In the genomic region with DNA sequence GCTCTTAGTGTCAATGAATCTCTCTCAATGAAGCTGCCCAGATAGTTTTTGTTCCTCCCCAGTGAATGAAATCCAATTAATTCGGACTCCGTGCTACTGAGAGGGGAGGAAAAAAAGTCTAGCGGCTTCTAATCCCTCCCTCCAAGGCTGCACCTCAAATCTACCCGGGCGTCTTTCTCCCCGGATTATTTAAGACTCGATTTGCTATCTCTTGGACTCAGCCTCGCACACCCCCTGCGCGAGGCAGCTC, we compare ENCODE assay signal across 1 cellular context.
TF ChIP-seq lines count a peak whose summit lies in the region.

No MANE protein-coding gene starts in this region.

TF ChIP-seq in HepG2, 621 proteins besides CTCF, POLR2A, EP300 and RAD21 (continued from another document):
- TF ChIP-seq, protein P1, sequence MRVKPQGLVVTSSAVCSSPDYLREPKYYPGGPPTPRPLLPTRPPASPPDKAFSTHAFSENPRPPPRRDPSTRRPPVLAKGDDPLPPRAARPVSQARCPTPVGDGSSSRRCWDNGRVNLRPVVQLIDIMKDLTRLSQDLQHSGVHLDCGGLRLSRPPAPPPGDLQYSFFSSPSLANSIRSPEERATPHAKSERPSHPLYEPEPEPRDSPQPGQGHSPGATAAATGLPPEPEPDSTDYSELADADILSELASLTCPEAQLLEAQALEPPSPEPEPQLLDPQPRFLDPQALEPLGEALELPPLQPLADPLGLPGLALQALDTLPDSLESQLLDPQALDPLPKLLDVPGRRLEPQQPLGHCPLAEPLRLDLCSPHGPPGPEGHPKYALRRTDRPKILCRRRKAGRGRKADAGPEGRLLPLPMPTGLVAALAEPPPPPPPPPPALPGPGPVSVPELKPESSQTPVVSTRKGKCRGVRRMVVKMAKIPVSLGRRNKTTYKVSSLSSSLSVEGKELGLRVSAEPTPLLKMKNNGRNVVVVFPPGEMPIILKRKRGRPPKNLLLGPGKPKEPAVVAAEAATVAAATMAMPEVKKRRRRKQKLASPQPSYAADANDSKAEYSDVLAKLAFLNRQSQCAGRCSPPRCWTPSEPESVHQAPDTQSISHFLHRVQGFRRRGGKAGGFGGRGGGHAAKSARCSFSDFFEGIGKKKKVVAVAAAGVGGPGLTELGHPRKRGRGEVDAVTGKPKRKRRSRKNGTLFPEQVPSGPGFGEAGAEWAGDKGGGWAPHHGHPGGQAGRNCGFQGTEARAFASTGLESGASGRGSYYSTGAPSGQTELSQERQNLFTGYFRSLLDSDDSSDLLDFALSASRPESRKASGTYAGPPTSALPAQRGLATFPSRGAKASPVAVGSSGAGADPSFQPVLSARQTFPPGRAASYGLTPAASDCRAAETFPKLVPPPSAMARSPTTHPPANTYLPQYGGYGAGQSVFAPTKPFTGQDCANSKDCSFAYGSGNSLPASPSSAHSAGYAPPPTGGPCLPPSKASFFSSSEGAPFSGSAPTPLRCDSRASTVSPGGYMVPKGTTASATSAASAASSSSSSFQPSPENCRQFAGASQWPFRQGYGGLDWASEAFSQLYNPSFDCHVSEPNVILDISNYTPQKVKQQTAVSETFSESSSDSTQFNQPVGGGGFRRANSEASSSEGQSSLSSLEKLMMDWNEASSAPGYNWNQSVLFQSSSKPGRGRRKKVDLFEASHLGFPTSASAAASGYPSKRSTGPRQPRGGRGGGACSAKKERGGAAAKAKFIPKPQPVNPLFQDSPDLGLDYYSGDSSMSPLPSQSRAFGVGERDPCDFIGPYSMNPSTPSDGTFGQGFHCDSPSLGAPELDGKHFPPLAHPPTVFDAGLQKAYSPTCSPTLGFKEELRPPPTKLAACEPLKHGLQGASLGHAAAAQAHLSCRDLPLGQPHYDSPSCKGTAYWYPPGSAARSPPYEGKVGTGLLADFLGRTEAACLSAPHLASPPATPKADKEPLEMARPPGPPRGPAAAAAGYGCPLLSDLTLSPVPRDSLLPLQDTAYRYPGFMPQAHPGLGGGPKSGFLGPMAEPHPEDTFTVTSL (CRISPR knock-in tag; IDR thresholded peaks at IDR 0.05; ENCODE audit: borderline replicate concordance): no peak
- TF ChIP-seq ZNF547 (CRISPR knock-in tag; IDR thresholded peaks at IDR 0.05) (no peak), MTF1 (CRISPR knock-in tag; IDR thresholded peaks at IDR 0.05) (0 out of 2 replicates have a peak, but pooled peaks have one; percentile 5), ZNF432 (CRISPR knock-in tag; IDR thresholded peaks at IDR 0.05; ENCODE audit: borderline replicate concordance) (no peak), ZNF20 (CRISPR knock-in tag; IDR thresholded peaks at IDR 0.05) (no peak), SRSF1 (optimal IDR thresholded peaks at IDR 0.05; ENCODE audit: low read depth, low read length) (no peak), POGZ (CRISPR knock-in tag; IDR thresholded peaks at IDR 0.05) (no peak), REPIN1 (CRISPR knock-in tag; IDR thresholded peaks at IDR 0.05; ENCODE audit: borderline replicate concordance, low read depth) (no peak), ZNF782 (CRISPR knock-in tag; IDR thresholded peaks at IDR 0.05; ENCODE audit: borderline replicate concordance) (no peak), ZBTB7B (CRISPR knock-in tag; IDR thresholded peaks at IDR 0.05) (no peak), POLR2AphosphoS5 (IDR thresholded peaks at IDR 0.05; ENCODE audit: low read depth, low read length) (peak; percentile 96), ZFAT (CRISPR knock-in tag; conservative IDR thresholded peaks at IDR 0.05) (no peak), SIN3A (IDR thresholded peaks at IDR 0.05; ENCODE audit: borderline replicate concordance, low read depth, low read length) (peak; percentile 95; the same call in 1 of the 2 replicates), IKZF4 (CRISPR knock-in tag; IDR thresholded peaks at IDR 0.05; ENCODE audit: borderline replicate concordance, low read depth, not compliant biosample characterization) (no peak), NFKBIZ (CRISPR knock-in tag; IDR thresholded peaks at IDR 0.05) (no peak), ZNF569 (CRISPR knock-in tag; IDR thresholded peaks at IDR 0.05; ENCODE audit: borderline replicate concordance) (no peak)
- TF ChIP-seq, protein P2, sequence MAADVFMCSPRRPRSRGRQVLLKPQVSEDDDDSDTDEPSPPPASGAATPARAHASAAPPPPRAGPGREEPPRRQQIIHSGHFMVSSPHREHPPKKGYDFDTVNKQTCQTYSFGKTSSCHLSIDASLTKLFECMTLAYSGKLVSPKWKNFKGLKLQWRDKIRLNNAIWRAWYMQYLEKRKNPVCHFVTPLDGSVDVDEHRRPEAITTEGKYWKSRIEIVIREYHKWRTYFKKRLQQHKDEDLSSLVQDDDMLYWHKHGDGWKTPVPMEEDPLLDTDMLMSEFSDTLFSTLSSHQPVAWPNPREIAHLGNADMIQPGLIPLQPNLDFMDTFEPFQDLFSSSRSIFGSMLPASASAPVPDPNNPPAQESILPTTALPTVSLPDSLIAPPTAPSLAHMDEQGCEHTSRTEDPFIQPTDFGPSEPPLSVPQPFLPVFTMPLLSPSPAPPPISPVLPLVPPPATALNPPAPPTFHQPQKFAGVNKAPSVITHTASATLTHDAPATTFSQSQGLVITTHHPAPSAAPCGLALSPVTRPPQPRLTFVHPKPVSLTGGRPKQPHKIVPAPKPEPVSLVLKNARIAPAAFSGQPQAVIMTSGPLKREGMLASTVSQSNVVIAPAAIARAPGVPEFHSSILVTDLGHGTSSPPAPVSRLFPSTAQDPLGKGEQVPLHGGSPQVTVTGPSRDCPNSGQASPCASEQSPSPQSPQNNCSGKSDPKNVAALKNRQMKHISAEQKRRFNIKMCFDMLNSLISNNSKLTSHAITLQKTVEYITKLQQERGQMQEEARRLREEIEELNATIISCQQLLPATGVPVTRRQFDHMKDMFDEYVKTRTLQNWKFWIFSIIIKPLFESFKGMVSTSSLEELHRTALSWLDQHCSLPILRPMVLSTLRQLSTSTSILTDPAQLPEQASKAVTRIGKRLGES (CRISPR knock-in tag; IDR thresholded peaks at IDR 0.05; ENCODE audit: borderline replicate concordance): 0 out of 2 replicates have a peak, but pooled peaks have one; percentile 13
- TF ChIP-seq, protein P3, sequence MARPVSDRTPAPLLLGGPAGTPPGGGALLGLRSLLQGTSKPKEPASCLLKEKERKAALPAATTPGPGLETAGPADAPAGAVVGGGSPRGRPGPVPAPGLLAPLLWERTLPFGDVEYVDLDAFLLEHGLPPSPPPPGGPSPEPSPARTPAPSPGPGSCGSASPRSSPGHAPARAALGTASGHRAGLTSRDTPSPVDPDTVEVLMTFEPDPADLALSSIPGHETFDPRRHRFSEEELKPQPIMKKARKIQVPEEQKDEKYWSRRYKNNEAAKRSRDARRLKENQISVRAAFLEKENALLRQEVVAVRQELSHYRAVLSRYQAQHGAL (CRISPR knock-in tag; IDR thresholded peaks at IDR 0.05; ENCODE audit: not compliant biosample characterization): no peak
- TF ChIP-seq, protein P4, sequence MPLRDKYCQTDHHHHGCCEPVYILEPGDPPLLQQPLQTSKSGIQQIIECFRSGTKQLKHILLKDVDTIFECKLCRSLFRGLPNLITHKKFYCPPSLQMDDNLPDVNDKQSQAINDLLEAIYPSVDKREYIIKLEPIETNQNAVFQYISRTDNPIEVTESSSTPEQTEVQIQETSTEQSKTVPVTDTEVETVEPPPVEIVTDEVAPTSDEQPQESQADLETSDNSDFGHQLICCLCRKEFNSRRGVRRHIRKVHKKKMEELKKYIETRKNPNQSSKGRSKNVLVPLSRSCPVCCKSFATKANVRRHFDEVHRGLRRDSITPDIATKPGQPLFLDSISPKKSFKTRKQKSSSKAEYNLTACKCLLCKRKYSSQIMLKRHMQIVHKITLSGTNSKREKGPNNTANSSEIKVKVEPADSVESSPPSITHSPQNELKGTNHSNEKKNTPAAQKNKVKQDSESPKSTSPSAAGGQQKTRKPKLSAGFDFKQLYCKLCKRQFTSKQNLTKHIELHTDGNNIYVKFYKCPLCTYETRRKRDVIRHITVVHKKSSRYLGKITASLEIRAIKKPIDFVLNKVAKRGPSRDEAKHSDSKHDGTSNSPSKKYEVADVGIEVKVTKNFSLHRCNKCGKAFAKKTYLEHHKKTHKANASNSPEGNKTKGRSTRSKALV (CRISPR knock-in tag; IDR thresholded peaks at IDR 0.05): peak; percentile 9; the same call in 1 of the 2 replicates
- TF ChIP-seq, protein P5, sequence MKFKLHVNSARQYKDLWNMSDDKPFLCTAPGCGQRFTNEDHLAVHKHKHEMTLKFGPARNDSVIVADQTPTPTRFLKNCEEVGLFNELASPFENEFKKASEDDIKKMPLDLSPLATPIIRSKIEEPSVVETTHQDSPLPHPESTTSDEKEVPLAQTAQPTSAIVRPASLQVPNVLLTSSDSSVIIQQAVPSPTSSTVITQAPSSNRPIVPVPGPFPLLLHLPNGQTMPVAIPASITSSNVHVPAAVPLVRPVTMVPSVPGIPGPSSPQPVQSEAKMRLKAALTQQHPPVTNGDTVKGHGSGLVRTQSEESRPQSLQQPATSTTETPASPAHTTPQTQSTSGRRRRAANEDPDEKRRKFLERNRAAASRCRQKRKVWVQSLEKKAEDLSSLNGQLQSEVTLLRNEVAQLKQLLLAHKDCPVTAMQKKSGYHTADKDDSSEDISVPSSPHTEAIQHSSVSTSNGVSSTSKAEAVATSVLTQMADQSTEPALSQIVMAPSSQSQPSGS (CRISPR knock-in tag; IDR thresholded peaks at IDR 0.05): no peak
- TF ChIP-seq, protein P6, sequence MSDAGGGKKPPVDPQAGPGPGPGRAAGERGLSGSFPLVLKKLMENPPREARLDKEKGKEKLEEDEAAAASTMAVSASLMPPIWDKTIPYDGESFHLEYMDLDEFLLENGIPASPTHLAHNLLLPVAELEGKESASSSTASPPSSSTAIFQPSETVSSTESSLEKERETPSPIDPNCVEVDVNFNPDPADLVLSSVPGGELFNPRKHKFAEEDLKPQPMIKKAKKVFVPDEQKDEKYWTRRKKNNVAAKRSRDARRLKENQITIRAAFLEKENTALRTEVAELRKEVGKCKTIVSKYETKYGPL (CRISPR knock-in tag; IDR thresholded peaks at IDR 0.05): peak; percentile 14; the same call in 1 of the 2 replicates
- TF ChIP-seq, protein P7, sequence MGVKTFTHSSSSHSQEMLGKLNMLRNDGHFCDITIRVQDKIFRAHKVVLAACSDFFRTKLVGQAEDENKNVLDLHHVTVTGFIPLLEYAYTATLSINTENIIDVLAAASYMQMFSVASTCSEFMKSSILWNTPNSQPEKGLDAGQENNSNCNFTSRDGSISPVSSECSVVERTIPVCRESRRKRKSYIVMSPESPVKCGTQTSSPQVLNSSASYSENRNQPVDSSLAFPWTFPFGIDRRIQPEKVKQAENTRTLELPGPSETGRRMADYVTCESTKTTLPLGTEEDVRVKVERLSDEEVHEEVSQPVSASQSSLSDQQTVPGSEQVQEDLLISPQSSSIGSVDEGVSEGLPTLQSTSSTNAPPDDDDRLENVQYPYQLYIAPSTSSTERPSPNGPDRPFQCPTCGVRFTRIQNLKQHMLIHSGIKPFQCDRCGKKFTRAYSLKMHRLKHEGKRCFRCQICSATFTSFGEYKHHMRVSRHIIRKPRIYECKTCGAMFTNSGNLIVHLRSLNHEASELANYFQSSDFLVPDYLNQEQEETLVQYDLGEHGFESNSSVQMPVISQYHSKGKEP (CRISPR knock-in tag; IDR thresholded peaks at IDR 0.05): no peak
- TF ChIP-seq, protein P8, sequence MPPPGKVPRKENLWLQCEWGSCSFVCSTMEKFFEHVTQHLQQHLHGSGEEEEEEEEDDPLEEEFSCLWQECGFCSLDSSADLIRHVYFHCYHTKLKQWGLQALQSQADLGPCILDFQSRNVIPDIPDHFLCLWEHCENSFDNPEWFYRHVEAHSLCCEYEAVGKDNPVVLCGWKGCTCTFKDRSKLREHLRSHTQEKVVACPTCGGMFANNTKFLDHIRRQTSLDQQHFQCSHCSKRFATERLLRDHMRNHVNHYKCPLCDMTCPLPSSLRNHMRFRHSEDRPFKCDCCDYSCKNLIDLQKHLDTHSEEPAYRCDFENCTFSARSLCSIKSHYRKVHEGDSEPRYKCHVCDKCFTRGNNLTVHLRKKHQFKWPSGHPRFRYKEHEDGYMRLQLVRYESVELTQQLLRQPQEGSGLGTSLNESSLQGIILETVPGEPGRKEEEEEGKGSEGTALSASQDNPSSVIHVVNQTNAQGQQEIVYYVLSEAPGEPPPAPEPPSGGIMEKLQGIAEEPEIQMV (CRISPR knock-in tag; IDR thresholded peaks at IDR 0.05; ENCODE audit: low read depth): no peak
